In the genomic region with DNA sequence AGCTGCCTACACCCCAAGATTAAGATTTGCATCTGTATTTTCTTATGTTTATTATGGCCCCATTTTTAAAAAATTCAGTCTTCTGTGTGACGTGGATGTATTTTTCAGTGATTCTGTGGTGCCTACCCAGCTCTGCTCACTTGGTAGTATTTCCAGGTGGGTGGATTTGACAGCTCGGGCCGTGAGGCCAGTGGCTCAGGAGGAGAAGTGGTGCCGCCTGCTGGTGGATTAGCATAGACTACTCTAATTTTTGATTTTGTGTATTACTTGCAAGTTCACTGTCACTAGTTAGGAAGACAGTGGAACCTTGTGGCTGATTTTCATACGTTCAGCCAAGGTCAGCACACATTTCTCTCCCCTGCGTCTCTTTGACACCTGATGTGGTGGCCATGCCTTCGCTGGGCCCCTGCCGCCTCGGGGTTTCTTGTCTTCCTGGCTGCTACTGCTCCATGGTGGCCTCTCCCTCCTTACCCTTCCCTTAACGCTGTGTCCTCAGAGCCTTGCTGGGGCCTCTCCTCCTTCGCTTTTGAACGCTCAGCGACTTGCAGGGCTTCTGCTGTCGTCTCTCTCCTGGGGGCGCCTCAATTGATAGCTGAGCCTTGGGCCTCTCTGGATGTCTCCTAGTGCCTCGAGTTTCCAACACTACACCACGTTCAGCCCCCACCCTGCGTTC, we compare ENCODE assay signal across 8 cellular contexts.
DNase-seq lines count a peak whose midpoint lies in the region; ATAC-seq and FAIRE-seq lines count a peak whose summit lies in the region.

No MANE protein-coding gene starts in this region.

- peaks cover 17% of the 10 kb centered on the region for H3K4me1 ChIP-seq in adipocyte (ENCODE audit: control insufficient read depth, insufficient read depth, low read length)

- H3K4me3 ChIP-seq in adipocyte (ENCODE audit: low read length), result no peak overlapping the region

- no peak overlapping the region for H3K9ac ChIP-seq in adipocyte (ENCODE audit: low read length)

- H3K9me3 ChIP-seq in adipocyte (ENCODE audit: control insufficient read depth, low read length), result no peaks in the 10 kb centered on the region

- DNase-seq in NCI-H1105 treated with DMSO at 0.1 percent for 48 hours (lab: John Stamatoyannopoulos, UW), result peak; percentile 49
- DNase-seq in T-helper 2 cell, result peak; percentile 48 to 88 (median 71)
- DNase-seq in adipocyte (ENCODE audit: low read depth), result peak; percentile 92
- DNase-seq in left cardiac atrium, result peak; percentile 87
- peak; percentile 65 for DNase-seq in retina

- no peaks in the 10 kb centered on the region for H3K27me3 ChIP-seq in adipocyte (replicated peaks; ENCODE audit: control insufficient read depth, insufficient read depth, low read length)

- FAIRE-seq in A204.1 (lab: Jason Lieb, UNC), result peak; percentile 39

- intact Hi-C loops in left cardiac atrium (cut with DNase I), result loop anchor here (5.0 kb wide), 2 partner anchors 41 to 86 kb away; no protein-coding TSS in a partner anchor

- no peaks in the 10 kb centered on the region for H3K36me3 ChIP-seq in adipocyte (ENCODE audit: control insufficient read depth, insufficient read depth, low read length, severe bottlenecking)

- peak; percentile 61 for ATAC-seq in GM18517 (IDR thresholded peaks at IDR 0.05; ENCODE audit: unreplicated experiment)
- ATAC-seq in left cardiac atrium, result peak; percentile 26 to 51
- no peak for ATAC-seq in GM18520 (IDR thresholded peaks at IDR 0.05; ENCODE audit: unreplicated experiment)
